In the genomic region with DNA sequence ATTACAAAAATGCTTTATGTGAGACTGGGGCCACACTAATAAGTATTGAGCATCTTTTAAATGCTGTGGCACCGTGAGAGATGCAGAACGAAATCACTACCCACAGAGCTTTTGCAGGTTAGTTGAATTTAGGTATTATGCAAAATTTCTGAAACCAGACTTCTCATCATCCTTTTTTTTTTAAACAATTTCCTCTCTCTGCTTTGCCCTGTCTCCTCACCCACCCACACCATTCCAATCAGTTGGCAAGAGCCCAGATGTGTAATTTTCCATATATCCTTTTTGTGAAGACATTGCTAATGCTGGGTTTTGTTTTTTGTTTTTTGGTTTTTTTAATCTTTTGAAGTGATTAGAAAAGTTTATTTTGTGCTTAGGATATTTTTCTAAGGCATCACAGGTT, we compare ENCODE assay signal across 9 cellular contexts. TPM values are rescaled to one million over a fixed set of nuclear protein-coding genes. Genes with fewer than 3 reads are reported as not detected.
DNase-seq lines count a peak whose midpoint lies in the region; TF ChIP-seq lines count a peak whose summit lies in the region.
"Had no signal": no experiment of that assay in that cellular context is flagged by ENCODE, and none has a peak within 500 bp of the region (broad histone marks: within the 10 kb centered on the region; RNA-seq: fewer than 3 reads in every experiment).

No MANE protein-coding gene starts in this region.

- H2AFZ ChIP-seq in PC-9 = peak overlapping the region; percentile 96; the same call in 1 of the 2 replicates

- no peaks in the 10 kb centered on the region for H4K20me1 ChIP-seq in PC-9 (ENCODE audit: insufficient read depth)

- CTCF ChIA-PET in PC-9 (lab: Charles Lee) = interaction anchor here (0.6 to 1.2 kb wide), 3 partner anchors 13 to 809 kb away, joined by 4 to 5 read pairs (median 4); no protein-coding TSS in a partner anchor

- WGBS in esophagus muscularis mucosa = 71% methylated on average over 2 of the region's 2 CpGs

- H3K27me3 ChIP-seq in PC-9 (ENCODE audit: insufficient read depth, low read depth) = no peaks in the 10 kb centered on the region
- no peaks in the 10 kb centered on the region for H3K27me3 ChIP-seq in esophagus muscularis mucosa
- H3K27me3 ChIP-seq in rectal smooth muscle tissue (ENCODE audit: control insufficient read depth, insufficient read depth, low read length) = no peaks in the 10 kb centered on the region

- H3K4me2 ChIP-seq in PC-9 = peak overlapping the region; percentile 74

- TF ChIP-seq POLR2A in esophagus muscularis mucosa (IDR thresholded peaks at IDR 0.05; ENCODE audit: low read depth) = no peak

- peaks cover 26% of the 10 kb centered on the region for H3K79me2 ChIP-seq in PC-9 (ENCODE audit: low read depth)

- BruUV-seq in PC-9 (replicated peaks; lab: Mats Ljungman, UMichigan) = no TSS peak

- POLR2A ChIA-PET in PC-9 (lab: Charles Lee; ENCODE audit: unreplicated experiment) = interaction anchor here (0.5 to 0.7 kb wide), 5 partner anchors 76 to 1437 kb away, joined by 3 to 9 read pairs (median 4); no protein-coding TSS in a partner anchor

- H3K9me3 ChIP-seq in ES-I3 (ENCODE audit: control insufficient read depth, insufficient read depth, low read length) (no peaks in the 10 kb centered on the region), PC-9 (ENCODE audit: insufficient read depth, low read depth) (no peaks in the 10 kb centered on the region), esophagus muscularis mucosa (no peaks in the 10 kb centered on the region)

- intact Hi-C loops in PC-9 (cut with micrococcal nuclease; ENCODE audit: unreplicated experiment) (no loop called here), esophagus muscularis mucosa (cut with DNase I) (no loop called here)

- H3F3A ChIP-seq in PC-9 (ENCODE audit: insufficient read depth, low read depth) = peaks cover 6% of the 10 kb centered on the region; the same call in 1 of the 2 replicates

- no peak for TF ChIP-seq CTCF in PC-9 (conservative IDR thresholded peaks at IDR 0.05)
- TF ChIP-seq CTCF in esophagus muscularis mucosa (IDR thresholded peaks at IDR 0.05) = no peak

- H3K4me1 ChIP-seq in ES-I3 (ENCODE audit: insufficient read depth, low read length) (no peaks in the 10 kb centered on the region; the same call in 1 of the 2 replicates), PC-9 (replicated peaks; ENCODE audit: insufficient read depth) (peaks cover 18% of the 10 kb centered on the region), esophagus muscularis mucosa (peaks cover 16 to 20% (median 18%) of the 10 kb centered on the region in 4 donors), rectal smooth muscle tissue (ENCODE audit: control insufficient read depth, insufficient read depth, low read length) (peaks cover 3% of the 10 kb centered on the region)

- H3K4me3 ChIP-seq in PC-9 (peak overlapping the region; percentile 90), esophagus muscularis mucosa (peak overlapping the region; percentile 71 to 88 (median 80)), rectal smooth muscle tissue (ENCODE audit: low read length) (peak overlapping the region; percentile 93)

- no peaks in the 10 kb centered on the region for H3K9me2 ChIP-seq in PC-9 (ENCODE audit: insufficient read depth)

- H3K36me3 ChIP-seq in ES-I3 (ENCODE audit: insufficient read depth, low read length) = no peaks in the 10 kb centered on the region
- H3K36me3 ChIP-seq in PC-9 (ENCODE audit: low read depth) = 0 out of 2 replicates have a peak, but pooled peaks cover 4% of the 10 kb centered on the region
- H3K36me3 ChIP-seq in esophagus muscularis mucosa = peaks cover 0 to 17% (median 9%) of the 10 kb centered on the region in 4 donors
- no peaks in the 10 kb centered on the region for H3K36me3 ChIP-seq in rectal smooth muscle tissue (ENCODE audit: control insufficient read depth, insufficient read depth, low read length)

- no peak for TF ChIP-seq EP300 in esophagus muscularis mucosa (IDR thresholded peaks at IDR 0.05)

- H3K9ac ChIP-seq in ES-I3 (ENCODE audit: low read depth, low read length) = peak overlapping the region; percentile 84; the same call in 1 of the 2 replicates
- H3K9ac ChIP-seq in rectal smooth muscle tissue (ENCODE audit: low read length) = no peak overlapping the region

- DNase-seq in PC-9 (no peak), esophagus muscularis mucosa (ENCODE audit: extremely low spot score) (no peak), DMS79 treated with DMSO at 0.1 percent for 48 hours (lab: John Stamatoyannopoulos, UW) (no peak), GOT3 (lab: John Stamatoyannopoulos, UW) (no peak), middle frontal gyrus (ENCODE audit: extremely low spot score, low spot score) (no peak)
- no peak for DNase-seq in activated CD4-positive, alpha-beta T cell treated with anti-CD3 and anti-CD28 coated beads, Interleukin-2, amount 50 U/mL, for 48 hours
- DNase-seq: RPMI8226 had no signal

- H3K27ac ChIP-seq in PC-9 (no peak overlapping the region), esophagus muscularis mucosa (replicated peaks in 1 of 4) (no peak overlapping the region), rectal smooth muscle tissue (ENCODE audit: low read depth, low read length) (no peak overlapping the region)

RNA-seq across cellular contexts. Expression of a gene that starts 1.1 kb away (rescaled TPM):
- total RNA-seq in PC-9 (2021) (22.3 and 23.1 TPM in 2 replicates), esophagus muscularis mucosa (10 to 100 TPM; 13.3 to 18.5 (median 17.0) TPM)

RNA-seq across cellular contexts. Expression of a gene that starts 56.1 kb away (rescaled TPM):
- total RNA-seq in PC-9 (2021) = 34.3 and 36.8 TPM in 2 replicates
- total RNA-seq in esophagus muscularis mucosa = 10 to 100 TPM; 12.3 to 25.1 (median 19.6) TPM
